ENCODE assay signal across 19 cellular contexts in the genomic region with DNA sequence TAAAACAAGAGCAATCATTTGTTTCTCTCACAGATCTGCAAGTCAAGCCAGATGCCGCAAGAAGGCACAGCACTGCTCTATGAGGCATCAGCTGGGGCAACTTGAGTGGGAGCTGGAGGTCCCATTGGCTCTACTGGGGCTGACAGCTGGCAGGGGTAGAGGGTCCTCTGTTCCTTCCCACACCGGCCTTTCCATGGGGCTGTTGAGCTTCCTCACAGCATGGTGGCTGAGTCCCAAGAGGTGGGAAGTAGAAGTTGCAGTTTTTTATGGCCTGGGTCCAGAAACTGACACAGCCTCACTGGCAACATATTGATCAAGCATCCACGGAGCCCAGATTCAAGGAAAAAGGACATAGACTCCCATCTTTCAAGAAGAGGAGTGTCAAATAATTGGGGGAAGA. TPM values are rescaled to one million over a fixed set of nuclear protein-coding genes. Genes with fewer than 3 reads are reported as not detected.
DNase-seq lines count a peak whose midpoint lies in the region; ATAC-seq, FAIRE-seq and TF ChIP-seq lines count a peak whose summit lies in the region.
"Had no signal": no experiment of that assay in that cellular context is flagged by ENCODE, and none has a peak within 500 bp of the region (broad histone marks: within the 10 kb centered on the region; RNA-seq: fewer than 3 reads in every experiment).

No MANE protein-coding gene starts in this region.

- in situ Hi-C loops in GM12878 (cut with MboI), result no loop called here

- FAIRE-seq in GM12878 (lab: Jason Lieb, UNC), result no peak
- FAIRE-seq: A204.1 had no signal

- SMC1A ChIA-PET in GM12878 (lab: Charles Lee; ENCODE audit: uncharacterized antibody, unreplicated experiment), result interaction anchor here (1.1 kb wide), 1 partner anchor 69 kb away, joined by 4 read pairs; no protein-coding TSS in a partner anchor

- H3K27ac ChIP-seq in HCT116 (ENCODE audit: low read depth, low read length) (no peak overlapping the region), GM12878 (ENCODE audit: control insufficient read depth, insufficient read depth) (no peak overlapping the region), neural progenitor cell (no peak overlapping the region), suprapubic skin (no peak overlapping the region)
- H3K27ac ChIP-seq: C4-2B, SJSA1 had no signal

- ATAC-seq in HCT116 (no peak), GM12878 (no peak), GM18858 (IDR thresholded peaks at IDR 0.05; ENCODE audit: unreplicated experiment) (no peak)
- ATAC-seq: T-helper 17 cell had no signal

- H4K20me1 ChIP-seq in HCT116 (ENCODE audit: insufficient read depth) (no peaks in the 10 kb centered on the region), GM12878 (ENCODE audit: control insufficient read depth, insufficient read depth) (no peaks in the 10 kb centered on the region), neural progenitor cell (ENCODE audit: low read depth) (no peaks in the 10 kb centered on the region)

- H3K79me2 ChIP-seq in HCT116 (ENCODE audit: insufficient read depth, low read length) (no peaks in the 10 kb centered on the region), GM12878 (ENCODE audit: control insufficient read depth, insufficient read depth, low read length) (no peaks in the 10 kb centered on the region), neural progenitor cell (ENCODE audit: low read depth) (no peaks in the 10 kb centered on the region)

- intact Hi-C loops in HCT116 (cut with micrococcal nuclease), result no loop called here
- intact Hi-C loops in GM12878 (cut with micrococcal nuclease; ENCODE audit: unreplicated experiment), result no loop called here

- peak overlapping the region; percentile 14 for H3K27ac Mint-ChIP-seq in neural progenitor cell
- H3K27ac Mint-ChIP-seq: T-helper 17 cell had no signal

- peaks cover 20% of the 10 kb centered on the region for H3K4me1 Mint-ChIP-seq in neural progenitor cell

- H3K36me3 Mint-ChIP-seq in neural progenitor cell, result no peaks in the 10 kb centered on the region

- no peak for TF ChIP-seq CTCF in HCT116 (IDR thresholded peaks at IDR 0.05 in 2 of 3, conservative IDR thresholded peaks at IDR 0.05 in 1 of 3; ENCODE audit: borderline replicate concordance in 1 of 3, insufficient read depth in 1 of 3, low read depth in 2 of 3, low read length in 2 of 3)
- TF ChIP-seq CTCF in GM12878 (IDR thresholded peaks at IDR 0.05 in 2 of 3, conservative IDR thresholded peaks at IDR 0.05 in 1 of 3; ENCODE audit: control insufficient read depth in 2 of 3, extremely low read depth in 1 of 3, insufficient read depth in 1 of 3, low read depth in 3 of 3, low read length in 3 of 3), result no peak
- no peak for TF ChIP-seq CTCF in neural progenitor cell (IDR thresholded peaks at IDR 0.05)
- TF ChIP-seq CTCF in suprapubic skin (IDR thresholded peaks at IDR 0.05), result no peak

- H2AFZ ChIP-seq in HCT116 (ENCODE audit: low read depth, low read length, poor library complexity, severe bottlenecking) (no peak overlapping the region), GM12878 (ENCODE audit: control insufficient read depth, low read depth, low read length) (no peak overlapping the region), neural progenitor cell (replicated peaks) (no peak overlapping the region)

- TF ChIP-seq POLR2A in HCT116 (IDR thresholded peaks at IDR 0.05; ENCODE audit: borderline replicate concordance, extremely low read depth, insufficient read depth, insufficient read length) (no peak), GM12878 (IDR thresholded peaks at IDR 0.05; ENCODE audit: low read depth, low read length) (no peak), suprapubic skin (IDR thresholded peaks at IDR 0.05) (no peak)

- no TSS peak for BruUV-seq in HCT116 (replicated peaks; lab: Mats Ljungman, UMichigan)
- BruUV-seq in GM12878 (replicated peaks; lab: Mats Ljungman, UMichigan), result no TSS peak

- H3K9me3 ChIP-seq in HCT116 (ENCODE audit: control insufficient read depth in 1 of 2, insufficient read depth in 1 of 2, low read depth in 1 of 2, low read length in 2 of 2), result peaks cover 0 to 11% of the 10 kb centered on the region in 2 experiments; a peak in 1 of 4 replicates
- no peaks in the 10 kb centered on the region; the same call in 2 of the 3 replicates for H3K9me3 ChIP-seq in GM12878 (replicated peaks; ENCODE audit: control insufficient read depth, insufficient read depth, low read length)
- H3K9me3 ChIP-seq in neural progenitor cell (ENCODE audit: low read depth), result no peaks in the 10 kb centered on the region
- no peaks in the 10 kb centered on the region for H3K9me3 ChIP-seq in suprapubic skin
- H3K9me3 ChIP-seq: SJSA1 had no signal

- H3K9me2 ChIP-seq in HCT116 (ENCODE audit: insufficient read depth), result no peaks in the 10 kb centered on the region

- H3K4me3 ChIP-seq in HCT116 (replicated peaks in 1 of 2; ENCODE audit: low read depth in 1 of 2, low read length in 2 of 2) (no peak overlapping the region), GM12878 (no peak overlapping the region), neural progenitor cell (no peak overlapping the region), suprapubic skin (no peak overlapping the region)
- H3K4me3 ChIP-seq: SJSA1 had no signal

- H3K4me2 ChIP-seq in HCT116 (ENCODE audit: low read length) (no peak overlapping the region), GM12878 (ENCODE audit: control insufficient read depth, insufficient read depth) (no peak overlapping the region), neural progenitor cell (no peak overlapping the region)

- peak; percentile 12 for DNase-seq in NCI-H2171 treated with DMSO at 0.1 percent for 48 hours (lab: John Stamatoyannopoulos, UW)
- no peak for DNase-seq in NCI-H2171 (lab: John Stamatoyannopoulos, UW)
- no peak for DNase-seq in HCT116 (ENCODE audit: low read depth, low spot score)
- no peak for DNase-seq in GM12878 (ENCODE audit: low read depth, low spot score)
- no peak for DNase-seq in neural progenitor cell (ENCODE audit: low spot score)
- DNase-seq in suprapubic skin (ENCODE audit: low spot score in 2 of 2), result no peak
- DNase-seq: DMS79 treated with DMSO at 0.1 percent for 48 hours, KG1, NCI-H1092, NCI-H1436, NCI-H1930, NCI-H226, NCI-H510A treated with DMSO at 0.1 percent for 48 hours, NCI-H748 treated with DMSO at 0.1 percent for 48 hours, T-helper 17 cell had no signal

- H3F3A ChIP-seq in neural progenitor cell (ENCODE audit: low read depth), result no peaks in the 10 kb centered on the region

- 52% methylated on average over 3 of the region's 3 CpGs for WGBS in GM12878 (ENCODE audit: insufficient coverage, insufficient replicate concordance, low lambda C conversion rate, missing lambda C conversion rate)
- 97% methylated on average over 3 of the region's 3 CpGs for WGBS in suprapubic skin

- H3K36me3 ChIP-seq in HCT116 (ENCODE audit: control insufficient read depth in 1 of 2, insufficient read depth in 2 of 2, low read length in 2 of 2) (no peaks in the 10 kb centered on the region), GM12878 (ENCODE audit: control insufficient read depth in 2 of 2, insufficient read depth in 2 of 2, low read length in 1 of 2) (no peaks in the 10 kb centered on the region), neural progenitor cell (no peaks in the 10 kb centered on the region), suprapubic skin (no peaks in the 10 kb centered on the region)
- H3K36me3 ChIP-seq: SJSA1 had no signal

- H3K9ac ChIP-seq in HCT116 (ENCODE audit: low read length), result no peak overlapping the region
- no peak overlapping the region for H3K9ac ChIP-seq in GM12878 (ENCODE audit: control insufficient read depth, insufficient read depth, low read length)
- H3K9ac ChIP-seq in neural progenitor cell, result no peak overlapping the region

- POLR2A ChIA-PET in HCT116 (lab: Charles Lee) (no interaction called here), GM12878 (lab: Charles Lee) (no interaction called here)

- RAD21 ChIA-PET in HCT116 (lab: Charles Lee; ENCODE audit: low non-redundant PET in 1 of 2, low total read pairs in 2 of 2, uncharacterized antibody in 2 of 2, unreplicated experiment in 2 of 2) (no interaction called here), GM12878 (lab: Charles Lee; ENCODE audit: unreplicated experiment) (interaction anchor here (1.2 kb wide), 1 partner anchor 114 kb away, joined by 3 read pairs; no protein-coding TSS in a partner anchor)

- TF ChIP-seq EP300 in GM12878 (IDR thresholded peaks at IDR 0.05; ENCODE audit: borderline replicate concordance in 1 of 2, control insufficient read depth in 1 of 2, low read depth in 2 of 2, low read length in 2 of 2) (no peak), suprapubic skin (IDR thresholded peaks at IDR 0.05) (no peak)

- CTCF ChIA-PET in HCT116 (lab: Charles Lee), result no interaction called here
- CTCF ChIA-PET in GM12878 (lab: Yijun Ruan, JAX), result no interaction called here

- no peaks in the 10 kb centered on the region for H3K27me3 ChIP-seq in HCT116 (ENCODE audit: insufficient read depth, low read length)
- H3K27me3 ChIP-seq in GM12878 (replicated peaks in 1 of 2; ENCODE audit: control insufficient read depth in 2 of 2, insufficient read depth in 2 of 2, low read length in 1 of 2), result no peaks in the 10 kb centered on the region
- no peaks in the 10 kb centered on the region for H3K27me3 ChIP-seq in neural progenitor cell
- no peaks in the 10 kb centered on the region for H3K27me3 ChIP-seq in suprapubic skin
- H3K27me3 ChIP-seq: SJSA1 had no signal

- no peaks in the 10 kb centered on the region for H3K9me3 Mint-ChIP-seq in neural progenitor cell

- H3K27me3 Mint-ChIP-seq in neural progenitor cell (ENCODE audit: insufficient read depth, low read depth), result peaks cover 7% of the 10 kb centered on the region
- H3K27me3 Mint-ChIP-seq: T-helper 17 cell had no signal

- TF ChIP-seq RAD21 in HCT116 (IDR thresholded peaks at IDR 0.05; ENCODE audit: low read depth) (no peak), GM12878 (IDR thresholded peaks at IDR 0.05; ENCODE audit: insufficient read depth, low read depth, low read length) (no peak)

- no peak overlapping the region for H3K4me3 Mint-ChIP-seq in neural progenitor cell
- H3K4me3 Mint-ChIP-seq: T-helper 17 cell had no signal

- H3K4me1 ChIP-seq in HCT116 (ENCODE audit: control insufficient read depth in 1 of 2, insufficient read depth in 2 of 2, low read length in 2 of 2) (peaks cover 3 to 20% of the 10 kb centered on the region in 2 experiments), GM12878 (ENCODE audit: control insufficient read depth, insufficient read depth, low read length) (peaks cover 15% of the 10 kb centered on the region), neural progenitor cell (no peaks in the 10 kb centered on the region), suprapubic skin (peaks cover 46% of the 10 kb centered on the region)

RNA-seq across cellular contexts. Expression of a gene that starts 34.4 kb away (rescaled TPM):
- total RNA-seq in HCT116 (2021; ENCODE audit: unreplicated experiment) (2,966 TPM), GM12878 (2014; rRNA removed) (3,609 and 4,063 TPM in 2 replicates), GM12878 (2014; rRNA removed; fragmentation: Illumina TruSeq; extraction: Trizol) (4,008 and 4,055 TPM in 2 replicates), GM12878 (2021) (3,311 and 3,339 TPM in 2 replicates), neural progenitor cell (ENCODE audit: low replicate concordance) (3,021 and 4,709 TPM in 2 replicates), suprapubic skin (1,000 to 10,000 TPM; 2,537 to 3,396 (median 3,080) TPM)
- 4,751 and 5,637 TPM in 2 replicates for polyA plus RNA-seq in HCT116 (2012)
- 617 and 660 TPM in 2 replicates for total RNA-seq in GM12878 (2013; cell fraction: nucleolus; rRNA removed)
- polyA plus RNA-seq in GM12878 (2011; ENCODE audit: low read depth), result 2,680 TPM
- polyA plus RNA-seq in GM12878 (2011; rRNA removed) (2,932 and 3,630 TPM in 2 replicates), GM12878 (2014; fragmentation: Illumina TruSeq; extraction: Trizol) (2,337 and 3,976 TPM in 2 replicates), GM12878 (2014; fragmentation: Nextera tagmentation; extraction: Ambion mirVana) (1,000 to 10,000 TPM; 4,597 to 6,791 TPM), GM12878 (2014; rRNA removed) (4,251 and 4,350 TPM in 2 replicates), GM12878 (2016; fragmentation: Nextera tagmentation; extraction: Ambion mirVana) (1,000 to 10,000 TPM; 1,534 to 1,710 TPM)
- polyA plus RNA-seq in GM12878 (2011; cell fraction: cytosol; rRNA removed), result 4,949 and 6,264 TPM in 2 replicates
- 2,731 and 2,827 TPM in 2 replicates for polyA plus RNA-seq in GM12878 (2011; cell fraction: nucleus; rRNA removed)
- 5,254 and 5,686 TPM in 2 replicates for polyA plus RNA-seq in GM12878 (2012)
- 2,132 and 3,515 TPM in 2 replicates for polyA minus RNA-seq in GM12878 (2011; rRNA and poly(A)+ RNA removed)
- polyA minus RNA-seq in GM12878 (2011; cell fraction: cytosol; rRNA and poly(A)+ RNA removed), result 930 and 947 TPM in 2 replicates
- 567 and 823 TPM in 2 replicates for polyA minus RNA-seq in GM12878 (2011; cell fraction: nucleus; rRNA and poly(A)+ RNA removed)

RNA-seq across cellular contexts. Expression of a gene that starts 40.2 kb away (rescaled TPM):
- total RNA-seq in HCT116 (2021; ENCODE audit: unreplicated experiment), result 13.1 TPM
- polyA plus RNA-seq in HCT116 (2012), result 15.7 and 16.0 TPM in 2 replicates
- not detected in 2 replicates for total RNA-seq in GM12878 (2013; cell fraction: nucleolus; rRNA removed)
- total RNA-seq in GM12878 (2014; rRNA removed), result 0.56 and 1.0 TPM in 2 replicates
- total RNA-seq in GM12878 (2014; rRNA removed; fragmentation: Illumina TruSeq; extraction: Trizol), result 0.46 and 0.58 TPM in 2 replicates
- total RNA-seq in GM12878 (2021), result 0.98 and 1.1 TPM in 2 replicates
- 0.25 TPM for polyA plus RNA-seq in GM12878 (2011; ENCODE audit: low read depth)
- polyA plus RNA-seq in GM12878 (2011; rRNA removed), result not detected in 2 replicates
- polyA plus RNA-seq in GM12878 (2011; cell fraction: cytosol; rRNA removed), result 0.07 TPM in 1 of 2 replicates, not detected in the other
- polyA plus RNA-seq in GM12878 (2011; cell fraction: nucleus; rRNA removed), result 0.09 and 0.19 TPM in 2 replicates
- 0.39 and 1.6 TPM in 2 replicates for polyA plus RNA-seq in GM12878 (2012)
- polyA plus RNA-seq in GM12878 (2014; fragmentation: Illumina TruSeq; extraction: Trizol), result 0.29 and 0.57 TPM in 2 replicates
- under 1 TPM; 0.13 to 0.19 TPM for polyA plus RNA-seq in GM12878 (2014; fragmentation: Nextera tagmentation; extraction: Ambion mirVana)
- polyA plus RNA-seq in GM12878 (2014; rRNA removed), result 0.76 and 0.91 TPM in 2 replicates
- polyA plus RNA-seq in GM12878 (2016; fragmentation: Nextera tagmentation; extraction: Ambion mirVana), result under 1 TPM; 0.23 to 0.24 TPM
- not detected in 2 replicates for polyA minus RNA-seq in GM12878 (2011; rRNA and poly(A)+ RNA removed)
- polyA minus RNA-seq in GM12878 (2011; cell fraction: cytosol; rRNA and poly(A)+ RNA removed), result not detected in 2 replicates
- polyA minus RNA-seq in GM12878 (2011; cell fraction: nucleus; rRNA and poly(A)+ RNA removed), result not detected in 2 replicates
- total RNA-seq in neural progenitor cell (ENCODE audit: low replicate concordance), result 0.15 and 0.65 TPM in 2 replicates
- total RNA-seq in suprapubic skin, result 10 to 100 TPM; 10.5 to 20.6 (median 12.0) TPM
